ENCODE assay signal across 24 cellular contexts in genomic region chr7:48016641-48017040, GRCh38. TPM values are rescaled to one million over a fixed set of nuclear protein-coding genes. Genes with fewer than 3 reads are reported as not detected.
A peak's percentile ranks its signal among the peaks of the same experiment; 100 is the strongest.
DNase-seq lines count a peak whose midpoint lies in the region; FAIRE-seq and TF ChIP-seq lines count a peak whose summit lies in the region.
"Had no signal": no experiment of that assay in that cellular context is flagged by ENCODE, and none has a peak within 500 bp of the region (broad histone marks: within the 10 kb centered on the region; RNA-seq: fewer than 3 reads in every experiment).

No MANE protein-coding gene starts in this region.

- H3K9me3 ChIP-seq in keratinocyte (ENCODE audit: control insufficient read depth, low read depth, low read length) = no peaks in the 10 kb centered on the region
- no peaks in the 10 kb centered on the region for H3K9me3 ChIP-seq in trophoblast cell (ENCODE audit: insufficient read depth, low read depth, low read length)

- peak overlapping the region; percentile 26 for H2AK5ac ChIP-seq in trophoblast cell (ENCODE audit: low read length)

- no peak overlapping the region for H4K8ac ChIP-seq in trophoblast cell (ENCODE audit: low read depth, low read length)

- H2AFZ ChIP-seq in keratinocyte (ENCODE audit: control insufficient read depth, low read length) (no peak overlapping the region), trophoblast cell (ENCODE audit: insufficient read depth, low read length, poor library complexity) (no peak overlapping the region)

- H3K23ac ChIP-seq in trophoblast cell (ENCODE audit: low read length) = no peak overlapping the region

- H3K4ac ChIP-seq in trophoblast cell (ENCODE audit: low read depth, low read length) = no peak overlapping the region

- H3K36me3 ChIP-seq in keratinocyte (ENCODE audit: control insufficient read depth in 2 of 2, extremely low read depth in 1 of 2, insufficient read depth in 2 of 2, low read length in 2 of 2) (no peaks in the 10 kb centered on the region), trophoblast cell (ENCODE audit: control insufficient read depth in 1 of 2, insufficient read depth in 2 of 2, low read length in 2 of 2) (no peaks in the 10 kb centered on the region)
- H3K36me3 ChIP-seq: BLaER1 treated with 17β-estradiol and CSF1 and Interleukin-3, amounts not matched to agents 10 nM and 100 nM had no signal

- peak overlapping the region; percentile 75 for H2BK5ac ChIP-seq in trophoblast cell (ENCODE audit: low read depth, low read length, poor library complexity)

- H3K79me2 ChIP-seq in keratinocyte (ENCODE audit: control insufficient read depth, insufficient read depth, low read length) = no peaks in the 10 kb centered on the region
- H3K79me2 ChIP-seq in trophoblast cell (ENCODE audit: control insufficient read depth, insufficient read depth, low read length, poor library complexity) = peaks cover 1% of the 10 kb centered on the region

- H3K4me2 ChIP-seq in keratinocyte (ENCODE audit: control insufficient read depth, extremely low read depth, insufficient read depth, low read depth, low read length) (no peak overlapping the region), trophoblast cell (ENCODE audit: low read length) (no peak overlapping the region)
- H3K4me2 ChIP-seq: BLaER1 treated with 17β-estradiol and CSF1 and Interleukin-3, amounts not matched to agents 10 nM and 100 nM had no signal

- TF ChIP-seq CTCF in keratinocyte (optimal IDR thresholded peaks at IDR 0.05 in 1 of 3, IDR thresholded peaks at IDR 0.05 in 1 of 3, conservative IDR thresholded peaks at IDR 0.05 in 1 of 3; ENCODE audit: extremely low read depth in 1 of 3, insufficient read depth in 2 of 3, low read length in 3 of 3) = no peak

- H3K9me1 ChIP-seq in keratinocyte (ENCODE audit: control insufficient read depth, extremely low read depth, insufficient read depth, low read length) = no peaks in the 10 kb centered on the region

- H2BK120ac ChIP-seq in trophoblast cell (ENCODE audit: insufficient read depth, low read length, poor library complexity) = peak overlapping the region; percentile 63

- H4K20me1 ChIP-seq in keratinocyte (ENCODE audit: control insufficient read depth, extremely low read depth, insufficient read depth, low read length) = no peaks in the 10 kb centered on the region
- H4K20me1 ChIP-seq: BLaER1 treated with 17β-estradiol and CSF1 and Interleukin-3, amounts not matched to agents 10 nM and 100 nM had no signal

- H3K14ac ChIP-seq in trophoblast cell (ENCODE audit: low read length) = no peak overlapping the region

- peak overlapping the region; percentile 65 for H4K91ac ChIP-seq in trophoblast cell (ENCODE audit: low read depth, low read length)

- H3K4me3 ChIP-seq in keratinocyte (ENCODE audit: control insufficient read depth in 2 of 3, extremely low read depth in 1 of 3, insufficient read depth in 2 of 3, low read depth in 1 of 3, low read length in 3 of 3) (no peak overlapping the region), trophoblast cell (ENCODE audit: low read depth, low read length) (no peak overlapping the region)
- H3K4me3 ChIP-seq: BLaER1 treated with 17β-estradiol and CSF1 and Interleukin-3, amounts not matched to agents 10 nM and 100 nM had no signal

- H3K27me3 ChIP-seq in keratinocyte (ENCODE audit: control insufficient read depth, extremely low read depth, insufficient read depth, low read length) (no peaks in the 10 kb centered on the region), trophoblast cell (ENCODE audit: insufficient read depth, low read length) (no peaks in the 10 kb centered on the region)
- H3K27me3 ChIP-seq: BLaER1 treated with 17β-estradiol and CSF1 and Interleukin-3, amounts not matched to agents 10 nM and 100 nM had no signal

- peaks cover 9% of the 10 kb centered on the region for H3K79me1 ChIP-seq in trophoblast cell (ENCODE audit: low read length)

- peak; percentile 23 for FAIRE-seq in keratinocyte (lab: Jason Lieb, UNC)
- FAIRE-seq: A204.1, D721Med, G401.6, GM12891, GM19239 had no signal

- DNase-seq in M059J (ENCODE audit: low read depth) (peak; percentile 46), keratinocyte (ENCODE audit: low read depth, low spot score) (no peak), trophoblast cell (no peak), NCI-H2029 treated with DMSO at 0.1 percent for 48 hours (lab: John Stamatoyannopoulos, UW) (no peak)
- DNase-seq in activated CD4-positive, alpha-beta T cell treated with anti-CD3 and anti-CD28 coated beads, Interleukin-2, amount 50 U/mL, for 1 hour = no peak
- DNase-seq in activated CD4-positive, alpha-beta T cell treated with anti-CD3 and anti-CD28 coated beads for 1 hour = no peak
- DNase-seq: 8988T; ACHN; Caco-2; Calu3; CD4-positive, alpha-beta T cell; CD8-positive, alpha-beta T cell; DMS79 treated with DMSO at 0.1 percent for 48 hours; GF-D8 had no signal

- no peak overlapping the region for H4K12ac ChIP-seq in trophoblast cell (ENCODE audit: low read depth, low read length)

- dilution Hi-C loops in keratinocyte (cut with MboI; ENCODE audit: extremely low pct_ligation_motif_present, low sequenced_read_pairs) = no loop called here

- peak overlapping the region; percentile 55 for H2BK12ac ChIP-seq in trophoblast cell (ENCODE audit: low read length)

- no peak overlapping the region for H3K18ac ChIP-seq in trophoblast cell (ENCODE audit: low read length)

- H3K9ac ChIP-seq in keratinocyte (ENCODE audit: control insufficient read depth, extremely low read depth, insufficient read depth, low read length) (no peak overlapping the region), trophoblast cell (ENCODE audit: low read length) (no peak overlapping the region)
- H3K9ac ChIP-seq: BLaER1 treated with 17β-estradiol and CSF1 and Interleukin-3, amounts not matched to agents 10 nM and 100 nM had no signal

- H3K4me1 ChIP-seq in keratinocyte (ENCODE audit: control insufficient read depth, extremely low read depth, insufficient read depth, low read length) = no peaks in the 10 kb centered on the region
- H3K4me1 ChIP-seq in trophoblast cell (ENCODE audit: control insufficient read depth in 1 of 2, insufficient read depth in 2 of 2, low read length in 2 of 2) = peaks cover 8 to 11% of the 10 kb centered on the region in 2 experiments
- H3K4me1 ChIP-seq: Caco-2 had no signal

- H3K27ac ChIP-seq in keratinocyte (ENCODE audit: control insufficient read depth, insufficient read depth, low read length) = no peak overlapping the region
- H3K27ac ChIP-seq in trophoblast cell (ENCODE audit: low read depth, low read length) = peak overlapping the region; percentile 64
- H3K27ac ChIP-seq: BLaER1 treated with 17β-estradiol and CSF1 and Interleukin-3, amounts not matched to agents 10 nM and 100 nM; C4-2B had no signal

RNA-seq across cellular contexts. Expression of gene SUN3, which starts 12.3 kb away (rescaled TPM):
- 0.59 TPM in 1 of 2 replicates, not detected in the other for total RNA-seq in M059J (2014; rRNA removed; shearing (Covaris generic))
- not detected in 3 replicates for polyA plus RNA-seq in keratinocyte
- 1.2 TPM for polyA plus RNA-seq in keratinocyte (2011; ENCODE audit: low read depth)
- 0.11 TPM in 1 of 2 replicates, not detected in the other for polyA plus RNA-seq in keratinocyte (2011; cell fraction: cytosol; rRNA removed)
- 0.28 and 0.36 TPM in 2 replicates for polyA plus RNA-seq in keratinocyte (2011; cell fraction: nucleus; rRNA removed)
- 0.55 TPM in 1 of 2 replicates, not detected in the other for polyA plus RNA-seq in keratinocyte (2012; ENCODE audit: low replicate concordance)
- polyA minus RNA-seq in keratinocyte = 0.13 to 0.23 TPM in 2 of 3 replicates, not detected in the other
- not detected for polyA minus RNA-seq in keratinocyte (2011; cell fraction: cytosol; rRNA and poly(A)+ RNA removed)
- not detected in 2 replicates for polyA minus RNA-seq in keratinocyte (2011; cell fraction: nucleus; rRNA and poly(A)+ RNA removed)
- polyA plus RNA-seq in trophoblast cell (2013) = 4.0 and 4.8 TPM in 2 replicates
- total RNA-seq: A673; Caco-2; CD4-positive, alpha-beta T cell; CD8-positive, alpha-beta T cell had no signal
- polyA plus RNA-seq: AG04450, BJ had no signal

RNA-seq across cellular contexts. Expression of gene C7orf57, which starts 18.7 kb away (rescaled TPM):
- 0.25 and 0.62 TPM in 2 replicates for total RNA-seq in M059J (2014; rRNA removed; shearing (Covaris generic))
- 0.22 to 0.60 TPM (median 0.39 TPM) in 3 replicates for polyA plus RNA-seq in keratinocyte
- polyA plus RNA-seq in keratinocyte (2011; ENCODE audit: low read depth) = 2.0 TPM
- 0.11 and 0.17 TPM in 2 replicates for polyA plus RNA-seq in keratinocyte (2011; cell fraction: cytosol; rRNA removed)
- polyA plus RNA-seq in keratinocyte (2011; cell fraction: nucleus; rRNA removed) = 0.64 and 0.74 TPM in 2 replicates
- polyA plus RNA-seq in keratinocyte (2012; ENCODE audit: low replicate concordance) = 0.36 and 1.6 TPM in 2 replicates
- polyA minus RNA-seq in keratinocyte = 0.13 to 0.43 TPM in 2 of 3 replicates, not detected in the other
- polyA minus RNA-seq in keratinocyte (2011; cell fraction: cytosol; rRNA and poly(A)+ RNA removed) = not detected
- not detected in 2 replicates for polyA minus RNA-seq in keratinocyte (2011; cell fraction: nucleus; rRNA and poly(A)+ RNA removed)
- polyA plus RNA-seq in trophoblast cell (2013) = 0.22 and 0.25 TPM in 2 replicates
- total RNA-seq: A673; Caco-2; CD8-positive, alpha-beta T cell had no signal
- polyA plus RNA-seq: AG04450 had no signal

RNA-seq across cellular contexts. Expression of gene HUS1, which starts 37.2 kb away (rescaled TPM):
- 7.5 and 19.4 TPM in 2 replicates for total RNA-seq in M059J (2014; rRNA removed; shearing (Covaris generic))
- 24.7 to 36.3 TPM (median 29.8 TPM) in 3 replicates for polyA plus RNA-seq in keratinocyte
- polyA plus RNA-seq in keratinocyte (2011; ENCODE audit: low read depth) = 12.5 TPM
- 22.8 and 39.5 TPM in 2 replicates for polyA plus RNA-seq in keratinocyte (2011; cell fraction: cytosol; rRNA removed)
- polyA plus RNA-seq in keratinocyte (2011; cell fraction: nucleus; rRNA removed) = 30.5 and 38.1 TPM in 2 replicates
- 18.5 TPM in 2 replicates for polyA plus RNA-seq in keratinocyte (2012; ENCODE audit: low replicate concordance)
- polyA minus RNA-seq in keratinocyte = 11.2 to 43.8 TPM (median 27.8 TPM) in 3 replicates
- 17.5 TPM for polyA minus RNA-seq in keratinocyte (2011; cell fraction: cytosol; rRNA and poly(A)+ RNA removed)
- polyA minus RNA-seq in keratinocyte (2011; cell fraction: nucleus; rRNA and poly(A)+ RNA removed) = 12.8 and 27.0 TPM in 2 replicates
- 19.5 and 19.6 TPM in 2 replicates for polyA plus RNA-seq in trophoblast cell (2013)
